8 cellular contexts compared by ENCODE assay signal in genomic region chr18:48545690-48546365, GRCh38. TPM values are rescaled to one million over a fixed set of nuclear protein-coding genes. Genes with fewer than 3 reads are reported as not detected.
DNase-seq lines count a peak whose midpoint lies in the region; ATAC-seq and TF ChIP-seq lines count a peak whose summit lies in the region.

No MANE protein-coding gene starts in this region.

- peak overlapping the region; percentile 39 for H3K18ac ChIP-seq in H9 (ENCODE audit: insufficient read length, low read depth, low read length)

- H3K4me1 Mint-ChIP-seq in H9 (peaks cover 76 to 77% of the 10 kb centered on the region in 2 experiments), T-helper 17 cell (peaks cover 19% of the 10 kb centered on the region)
- peaks cover 20% of the 10 kb centered on the region for H3K4me1 Mint-ChIP-seq in activated naive CD4-positive, alpha-beta T cell treated with anti-CD3 and anti-CD28 coated beads, Interleukin-2, amount 10 ng/mL, durations not matched to agents 7 days and 5 days

- CTCF ChIA-PET in activated naive CD4-positive, alpha-beta T cell treated with anti-CD3 and anti-CD28 coated beads, Interleukin-2, amount 10 ng/mL, durations not matched to agents 7 days and 5 days (lab: Charles Lee), result interaction anchor here (0.6 to 1.7 kb wide), 3 partner anchors 9 to 117 kb away, joined by 3 to 4 read pairs (median 4); no protein-coding TSS in a partner anchor

- DNase-seq in H9 (peak; percentile 92), T-helper 17 cell (no peak), glomerular endothelial cell (ENCODE audit: extremely low read depth, low read depth, low spot score) (peak; percentile 68), occipital lobe (lab: John Stamatoyannopoulos, UW) (peak; percentile 81)
- DNase-seq in activated naive CD4-positive, alpha-beta T cell treated with anti-CD3 and anti-CD28 coated beads, Interleukin-2, amount 10 ng/mL, durations not matched to agents 7 days and 5 days, result no peak

- no peak overlapping the region for H2BK12ac ChIP-seq in H9 (ENCODE audit: insufficient read length, low read depth, low read length)

- H2BK5ac ChIP-seq in H9 (ENCODE audit: insufficient read length, low read length), result no peak overlapping the region

- H3K23me2 ChIP-seq in H9 (ENCODE audit: insufficient read length, low read depth, low read length, poor library complexity, severe bottlenecking), result peaks cover 5% of the 10 kb centered on the region

- no peak overlapping the region for H3K14ac ChIP-seq in H9 (ENCODE audit: insufficient read depth, low read length)

- H2BK15ac ChIP-seq in H9 (ENCODE audit: low read depth, low read length), result no peak overlapping the region

- H3K9ac ChIP-seq in H9 (ENCODE audit: extremely low read depth, insufficient read length, low read length), result no peak overlapping the region

- no peak overlapping the region for H3K27ac ChIP-seq in H9 (ENCODE audit: insufficient read length, low read depth, low read length)

- H3K9me3 ChIP-seq in H9 (ENCODE audit: control insufficient read depth, low read depth, low read length) (no peaks in the 10 kb centered on the region), T-helper 17 cell (ENCODE audit: control insufficient read depth, low read length, poor library complexity, severe bottlenecking) (no peaks in the 10 kb centered on the region)

- H4K20me1 ChIP-seq in H9 (ENCODE audit: control insufficient read depth, insufficient read depth, insufficient read length), result no peaks in the 10 kb centered on the region

- peaks cover 0 to 7% (median 3%) of the 10 kb centered on the region in 3 experiments; a peak in 3 of 7 replicates for H3K36me3 Mint-ChIP-seq in H9 (ENCODE audit: insufficient read depth in 1 of 3, low read depth in 3 of 3)
- no peaks in the 10 kb centered on the region for H3K36me3 Mint-ChIP-seq in T-helper 17 cell (ENCODE audit: low read depth)
- no peaks in the 10 kb centered on the region for H3K36me3 Mint-ChIP-seq in activated naive CD4-positive, alpha-beta T cell treated with anti-CD3 and anti-CD28 coated beads, Interleukin-2, amount 10 ng/mL, durations not matched to agents 7 days and 5 days

- H2BK120ac ChIP-seq in H9 (ENCODE audit: low read depth, low read length, poor library complexity, severe bottlenecking), result peak overlapping the region; percentile 1

- no CpG with 5 or more reads among the region's 13 CpGs for WGBS in H9 (ENCODE audit: extremely low coverage, insufficient read length, low lambda C conversion rate)

- no peaks in the 10 kb centered on the region for H3K9me3 Mint-ChIP-seq in H9
- H3K9me3 Mint-ChIP-seq in activated naive CD4-positive, alpha-beta T cell treated with anti-CD3 and anti-CD28 coated beads, Interleukin-2, amount 10 ng/mL, durations not matched to agents 7 days and 5 days, result no peaks in the 10 kb centered on the region

- no peak overlapping the region for H2AK5ac ChIP-seq in H9 (ENCODE audit: insufficient read length, low read length)

- no peak for ATAC-seq in T-helper 17 cell
- no peak for ATAC-seq in HG03521 (IDR thresholded peaks at IDR 0.05; ENCODE audit: unreplicated experiment)
- no peak for ATAC-seq in GM21526 (IDR thresholded peaks at IDR 0.05; ENCODE audit: low FRiP score, unreplicated experiment)
- ATAC-seq in GM21786 (IDR thresholded peaks at IDR 0.05; ENCODE audit: unreplicated experiment), result no peak

- H3K23ac ChIP-seq in H9 (ENCODE audit: insufficient read length, low read depth, low read length), result no peak overlapping the region

- H2AFZ ChIP-seq in H9 (ENCODE audit: low read length), result no peak overlapping the region

- TF ChIP-seq CTCF in H9 (conservative IDR thresholded peaks at IDR 0.05), result no peak

- no peak overlapping the region for H3T11ph ChIP-seq in H9 (ENCODE audit: low read length)

- H3K4me3 Mint-ChIP-seq in H9 (peak overlapping the region; percentile 22 to 31; a peak in 3 of 5 replicates), T-helper 17 cell (no peak overlapping the region)
- H3K4me3 Mint-ChIP-seq in activated naive CD4-positive, alpha-beta T cell treated with anti-CD3 and anti-CD28 coated beads, Interleukin-2, amount 10 ng/mL, durations not matched to agents 7 days and 5 days, result no peak overlapping the region

- no peaks in the 10 kb centered on the region for H3K79me2 ChIP-seq in H9 (ENCODE audit: insufficient read depth, low read length)

- no peak overlapping the region for H3K4ac ChIP-seq in H9 (ENCODE audit: low read depth, low read length)

- H3K27me3 ChIP-seq in H9 (ENCODE audit: insufficient read depth, low read length), result no peaks in the 10 kb centered on the region

- H3K27ac Mint-ChIP-seq in H9, result peak overlapping the region in 2 of 3 experiments; percentile 84 to 93; a peak in 4 of 7 replicates
- peak overlapping the region; percentile 51 for H3K27ac Mint-ChIP-seq in T-helper 17 cell
- no peak overlapping the region for H3K27ac Mint-ChIP-seq in activated naive CD4-positive, alpha-beta T cell treated with anti-CD3 and anti-CD28 coated beads, Interleukin-2, amount 10 ng/mL, durations not matched to agents 7 days and 5 days

- H3K27me3 Mint-ChIP-seq in H9 (ENCODE audit: low read depth) (peaks cover 49% of the 10 kb centered on the region), T-helper 17 cell (peaks cover 16% of the 10 kb centered on the region)
- H3K27me3 Mint-ChIP-seq in activated naive CD4-positive, alpha-beta T cell treated with anti-CD3 and anti-CD28 coated beads, Interleukin-2, amount 10 ng/mL, durations not matched to agents 7 days and 5 days, result peaks cover 75% of the 10 kb centered on the region

- H3K4me1 ChIP-seq in H9 (ENCODE audit: insufficient read depth, low read length), result peaks cover 33% of the 10 kb centered on the region; the same call in 1 of the 2 replicates

- no peak overlapping the region for H3K56ac ChIP-seq in H9 (ENCODE audit: insufficient read length, low read depth, low read length)

- peaks cover 4% of the 10 kb centered on the region for H3K79me1 ChIP-seq in H9 (ENCODE audit: insufficient read depth, low read depth, low read length, poor library complexity, severe bottlenecking)

- H4K8ac ChIP-seq in H9 (replicated peaks; ENCODE audit: insufficient read length, low read depth, low read length), result no peak overlapping the region

- H3K4me2 ChIP-seq in H9 (ENCODE audit: insufficient read depth, insufficient read length, low read length), result no peak overlapping the region

- H2BK20ac ChIP-seq in H9 (ENCODE audit: low read depth, low read length, poor library complexity, severe bottlenecking), result no peak overlapping the region

- no peak overlapping the region for H4K5ac ChIP-seq in H9 (ENCODE audit: insufficient read length, low read depth, low read length)

- no peak overlapping the region for H4K91ac ChIP-seq in H9 (ENCODE audit: insufficient read length, low read depth, low read length)

RNA-seq across cellular contexts. Expression of gene CTIF, which starts 7.0 kb away (rescaled TPM):
- total RNA-seq in H9 (2021) (14.4 and 15.8 TPM in 2 replicates), T-helper 17 cell (1 to 10 TPM; 6.1 to 7.3 TPM), glomerular endothelial cell (32.8 and 55.4 TPM in 2 replicates), occipital lobe (55.1 TPM)

Comparison
In these comparisons a context has a peak if more than half of its experiments do, and no peak if none do; other contexts are left out.
1. DNase-seq: peak in H9 (single experiment), glomerular endothelial cell (single experiment) and occipital lobe (single experiment); none in T-helper 17 cell (0 of 3) and activated naive CD4-positive, alpha-beta T cell treated with anti-CD3 and anti-CD28 coated beads, Interleukin-2, amount 10 ng/mL, durations not matched to agents 7 days and 5 days (single experiment).
2. H3K4me3 Mint-ChIP-seq: peak in H9 (2 of 2); none in T-helper 17 cell (single experiment) and activated naive CD4-positive, alpha-beta T cell treated with anti-CD3 and anti-CD28 coated beads, Interleukin-2, amount 10 ng/mL, durations not matched to agents 7 days and 5 days (single experiment).